21 cellular contexts compared by ENCODE assay signal in the genomic region with DNA sequence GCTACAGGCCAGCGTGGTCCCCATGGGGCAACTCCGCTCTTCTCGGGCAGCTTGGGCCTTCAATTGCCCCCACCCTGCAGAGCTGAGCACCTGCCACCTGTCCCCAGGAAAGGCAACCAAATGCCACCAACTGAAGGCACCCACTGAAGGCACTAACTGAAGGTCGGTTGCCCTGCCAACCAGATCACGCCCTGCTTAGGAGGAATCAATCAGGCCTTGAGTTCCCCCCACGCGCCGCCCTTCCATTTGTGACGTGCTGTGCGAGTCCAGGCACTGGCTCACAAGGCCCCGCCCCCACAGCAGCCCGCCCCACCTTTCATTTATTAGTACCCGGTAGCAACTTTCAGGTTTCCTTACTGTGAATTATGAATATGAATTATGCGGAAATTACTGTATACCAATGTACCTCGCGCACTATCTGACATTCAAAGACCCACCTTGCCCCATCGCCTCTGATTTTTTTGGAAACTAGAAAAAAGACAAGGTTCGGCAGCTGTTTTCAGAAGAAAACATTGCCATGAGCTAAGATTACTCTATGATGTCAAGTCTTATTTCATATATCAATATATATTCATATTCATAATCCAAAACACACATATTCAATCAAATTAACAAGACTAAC.
DNase-seq lines count a peak whose midpoint lies in the region; ATAC-seq and TF ChIP-seq lines count a peak whose summit lies in the region.
"Had no signal": no experiment of that assay in that cellular context is flagged by ENCODE, and none has a peak within 500 bp of the region (broad histone marks: within the 10 kb centered on the region; RNA-seq: fewer than 3 reads in every experiment).

No MANE protein-coding gene starts in this region.

- no peaks in the 10 kb centered on the region for H3K4me1 ChIP-seq in OCI-LY1 (ENCODE audit: insufficient read depth, low read length, severe bottlenecking)
- H3K4me1 ChIP-seq: SJSA1 had no signal

- no peaks in the 10 kb centered on the region for H3K9me3 Mint-ChIP-seq in activated T-cell treated with anti-CD3 and anti-CD28 coated beads, Interleukin-2, amount 50 U/mL, for 72 hours
- no peaks in the 10 kb centered on the region for H3K9me3 Mint-ChIP-seq in activated CD8-positive, alpha-beta T cell treated with anti-CD3 and anti-CD28 coated beads, Interleukin-2, amount 10 ng/mL, durations not matched to agents 7 days and 5 days (ENCODE audit: insufficient read depth)
- H3K9me3 Mint-ChIP-seq in naive thymus-derived CD8-positive, alpha-beta T cell, result peaks cover 0 to 2% (median 0%) of the 10 kb centered on the region in 9 donors
- H3K9me3 Mint-ChIP-seq: CD8-positive, alpha-beta memory T cell had no signal

- H3K27ac ChIP-seq in OCI-LY1 (ENCODE audit: low read depth, low read length, poor library complexity, severe bottlenecking), result no peak overlapping the region
- H3K27ac ChIP-seq: HL-60, SJSA1 had no signal

- peaks cover 19% of the 10 kb centered on the region for H3K27me3 Mint-ChIP-seq in activated T-cell treated with anti-CD3 and anti-CD28 coated beads, Interleukin-2, amount 50 U/mL, for 72 hours (ENCODE audit: low read depth)
- peaks cover 6% of the 10 kb centered on the region for H3K27me3 Mint-ChIP-seq in activated CD8-positive, alpha-beta T cell treated with anti-CD3 and anti-CD28 coated beads, Interleukin-2, amount 10 ng/mL, durations not matched to agents 7 days and 5 days (ENCODE audit: low read depth)
- peaks cover 10 to 40% (median 14%) of the 10 kb centered on the region in 5 donors for H3K27me3 Mint-ChIP-seq in naive thymus-derived CD8-positive, alpha-beta T cell

- ATAC-seq in activated T-cell treated with anti-CD3 and anti-CD28 coated beads, Interleukin-2, amount 50 U/mL, for 72 hours (replicated peaks in 1 of 2), result peak; percentile 37 to 73
- no peak for ATAC-seq in activated CD8-positive, alpha-beta T cell treated with anti-CD3 and anti-CD28 coated beads, Interleukin-2, amount 10 ng/mL, durations not matched to agents 7 days and 5 days
- peak; percentile 51 to 68 for ATAC-seq in naive thymus-derived CD8-positive, alpha-beta T cell
- ATAC-seq in GM18505 (IDR thresholded peaks at IDR 0.05; ENCODE audit: unreplicated experiment), result no peak
- ATAC-seq: Right ventricle myocardium inferior had no signal

- POLR2A ChIA-PET in activated CD8-positive, alpha-beta T cell treated with anti-CD3 and anti-CD28 coated beads, Interleukin-2, amount 10 ng/mL, durations not matched to agents 7 days and 5 days (lab: Charles Lee), result no interaction called here
- POLR2A ChIA-PET in naive thymus-derived CD8-positive, alpha-beta T cell (lab: Charles Lee), result no interaction called here

- no peaks in the 10 kb centered on the region for H3K27me3 ChIP-seq in OCI-LY1 (ENCODE audit: insufficient read depth, low read length)

- no peak overlapping the region for H3K4me3 ChIP-seq in OCI-LY1 (ENCODE audit: low read depth, low read length, poor library complexity, severe bottlenecking)
- H3K4me3 ChIP-seq: SJSA1 had no signal

- no peaks in the 10 kb centered on the region for H3K36me3 ChIP-seq in OCI-LY1 (ENCODE audit: insufficient read depth, low read length)
- H3K36me3 ChIP-seq: SJSA1 had no signal

- H3K4me1 Mint-ChIP-seq in activated T-cell treated with anti-CD3 and anti-CD28 coated beads, Interleukin-2, amount 50 U/mL, for 72 hours (ENCODE audit: low read depth), result no peaks in the 10 kb centered on the region
- H3K4me1 Mint-ChIP-seq in activated CD8-positive, alpha-beta T cell treated with anti-CD3 and anti-CD28 coated beads, Interleukin-2, amount 10 ng/mL, durations not matched to agents 7 days and 5 days (ENCODE audit: low read depth), result peaks cover 12% of the 10 kb centered on the region
- H3K4me1 Mint-ChIP-seq in naive thymus-derived CD8-positive, alpha-beta T cell, result peaks cover 0 to 2% (median under 1%) of the 10 kb centered on the region in 4 donors
- H3K4me1 Mint-ChIP-seq: CD8-positive, alpha-beta memory T cell had no signal

- H3K36me3 Mint-ChIP-seq in activated T-cell treated with anti-CD3 and anti-CD28 coated beads, Interleukin-2, amount 50 U/mL, for 72 hours (ENCODE audit: insufficient read depth in 2 of 2), result no peaks in the 10 kb centered on the region
- H3K36me3 Mint-ChIP-seq in activated CD8-positive, alpha-beta T cell treated with anti-CD3 and anti-CD28 coated beads, Interleukin-2, amount 10 ng/mL, durations not matched to agents 7 days and 5 days (ENCODE audit: low read depth), result no peaks in the 10 kb centered on the region
- peaks cover 0 to 4% (median 0%) of the 10 kb centered on the region in 3 donors for H3K36me3 Mint-ChIP-seq in naive thymus-derived CD8-positive, alpha-beta T cell
- H3K36me3 Mint-ChIP-seq: CD8-positive, alpha-beta memory T cell had no signal

- no peak overlapping the region for H3K9ac ChIP-seq in OCI-LY1 (ENCODE audit: low read length)

- DNase-seq in activated T-cell treated with anti-CD3 and anti-CD28 coated beads, Interleukin-2, amount 50 U/mL, for 72 hours, result no peak
- DNase-seq in activated T-cell treated with anti-CD3 and anti-CD28 coated beads, Interleukin-2, amount 50 U/mL, for 48 hours, result no peak
- no peak for DNase-seq in activated CD8-positive, alpha-beta T cell treated with anti-CD3 and anti-CD28 coated beads, Interleukin-2, amount 10 ng/mL, durations not matched to agents 7 days and 5 days
- DNase-seq in naive thymus-derived CD8-positive, alpha-beta T cell, result peak in 1 of 10 donors; percentile 9
- DNase-seq in GF-D8 (lab: John Stamatoyannopoulos, UW) (no peak), NCI-H2081 (lab: John Stamatoyannopoulos, UW) (no peak)
- DNase-seq: Calu3; CD8-positive, alpha-beta memory T cell; DMS153; GDM1; KG1; NCI-H1092; NCI-H146; NCI-H2029 treated with DMSO at 0.1 percent for 48 hours; NCI-H2171 treated with DMSO at 0.1 percent for 48 hours; NCI-H526 had no signal

- no peaks in the 10 kb centered on the region for H3K9me2 ChIP-seq in OCI-LY1 (ENCODE audit: low read depth, low read length)

- H3K4me2 ChIP-seq in OCI-LY1 (ENCODE audit: low read length), result 0 out of 2 replicates have a peak overlapping the region, but pooled peaks have one; percentile 35

- no peak for TF ChIP-seq POLR2A in GM18505 (IDR thresholded peaks at IDR 0.05; ENCODE audit: borderline replicate concordance, extremely low read depth, insufficient read depth, insufficient read length)

- no peaks in the 10 kb centered on the region for H3K79me2 ChIP-seq in OCI-LY1 (ENCODE audit: insufficient read depth, low read length)

- peak overlapping the region in 1 of 2 donors; percentile 77 for H3K4me3 Mint-ChIP-seq in activated T-cell treated with anti-CD3 and anti-CD28 coated beads, Interleukin-2, amount 50 U/mL, for 72 hours
- H3K4me3 Mint-ChIP-seq in activated CD8-positive, alpha-beta T cell treated with anti-CD3 and anti-CD28 coated beads, Interleukin-2, amount 10 ng/mL, durations not matched to agents 7 days and 5 days, result peak overlapping the region; percentile 10
- peak overlapping the region in 6 of 10 donors; percentile 3 to 46 (median 34) for H3K4me3 Mint-ChIP-seq in naive thymus-derived CD8-positive, alpha-beta T cell

- CTCF ChIA-PET in activated CD8-positive, alpha-beta T cell treated with anti-CD3 and anti-CD28 coated beads, Interleukin-2, amount 10 ng/mL, durations not matched to agents 7 days and 5 days (lab: Charles Lee), result no interaction called here

- H3F3A ChIP-seq in OCI-LY1 (ENCODE audit: insufficient read depth, low read length), result no peaks in the 10 kb centered on the region

- H3K9me3 ChIP-seq in OCI-LY1 (ENCODE audit: low read length), result no peaks in the 10 kb centered on the region
- H3K9me3 ChIP-seq: SJSA1 had no signal

- no peaks in the 10 kb centered on the region for H4K20me1 ChIP-seq in OCI-LY1 (ENCODE audit: insufficient read depth, low read length)

- no peak overlapping the region for H2AFZ ChIP-seq in OCI-LY1 (ENCODE audit: low read length)

- H3K27ac Mint-ChIP-seq in activated T-cell treated with anti-CD3 and anti-CD28 coated beads, Interleukin-2, amount 50 U/mL, for 72 hours, result no peak overlapping the region
- no peak overlapping the region for H3K27ac Mint-ChIP-seq in activated CD8-positive, alpha-beta T cell treated with anti-CD3 and anti-CD28 coated beads, Interleukin-2, amount 10 ng/mL, durations not matched to agents 7 days and 5 days
- peak overlapping the region in 5 of 10 donors; percentile 51 to 85 (median 59) for H3K27ac Mint-ChIP-seq in naive thymus-derived CD8-positive, alpha-beta T cell
- H3K27ac Mint-ChIP-seq: CD8-positive, alpha-beta memory T cell had no signal

- TF ChIP-seq CTCF in OCI-LY1 (IDR thresholded peaks at IDR 0.05; ENCODE audit: low read length), result no peak

Comparison
In these comparisons a context has a peak if more than half of its experiments do, and no peak if none do; other contexts are left out.
1. ATAC-seq: peak in activated T-cell treated with anti-CD3 and anti-CD28 coated beads, Interleukin-2, amount 50 U/mL, for 72 hours (2 of 2) and naive thymus-derived CD8-positive, alpha-beta T cell (2 of 2); none in activated CD8-positive, alpha-beta T cell treated with anti-CD3 and anti-CD28 coated beads, Interleukin-2, amount 10 ng/mL, durations not matched to agents 7 days and 5 days (single experiment) and GM18505 (single experiment).